ENCODE assay signal across 24 cellular contexts in the genomic region with DNA sequence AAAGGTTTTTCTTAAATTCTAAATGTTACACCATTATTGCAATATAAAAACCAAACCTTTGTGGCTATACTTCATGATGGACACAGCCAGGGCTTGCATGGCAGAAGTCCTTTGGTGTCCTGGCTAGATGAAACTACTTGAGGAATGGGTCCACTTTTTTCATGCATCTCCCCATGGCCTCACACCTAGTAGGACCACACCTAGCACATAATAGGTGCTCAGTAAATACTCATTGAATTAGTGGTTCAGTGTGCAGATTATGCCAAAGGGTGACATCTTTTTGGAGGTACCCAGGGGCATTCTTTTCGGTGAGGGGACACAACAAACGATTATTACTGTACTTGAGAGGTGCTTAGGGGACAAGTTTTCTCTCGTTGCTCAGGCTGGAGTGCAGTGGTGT. TPM values are rescaled to one million over a fixed set of nuclear protein-coding genes. Genes with fewer than 3 reads are reported as not detected.
"Had no signal": no experiment of that assay in that cellular context is flagged by ENCODE, and none has a peak within 500 bp of the region (broad histone marks: within the 10 kb centered on the region; RNA-seq: fewer than 3 reads in every experiment).

No MANE protein-coding gene starts in this region.

- DNase-seq: islet precursor cell; left ventricle myocardium inferior; mesendoderm; naive B cell; natural killer cell; nephron progenitor cell; ovary; small intestine; spleen; stimulated activated CD4-positive, alpha-beta T cell treated with anti-CD3 and anti-CD28 coated beads, Interleukin-4, amount 100 ng/mL, for 24 hours; stimulated activated naive CD4-positive, alpha-beta T cell treated with Interleukin-2 at 50 U/mL for 16 hours; stimulated activated naive CD8-positive, alpha-beta T cell treated with anti-CD3 and anti-CD28 coated beads, Interleukin-15, amount 100 ng/mL, for 72 hours; substantia nigra; uterus had no signal

- H2AFZ ChIP-seq: hepatocyte had no signal

- H3K27me3 Mint-ChIP-seq: stimulated activated naive CD8-positive, alpha-beta T cell treated with anti-CD3 and anti-CD28 coated beads, Interleukin-15, amount 100 ng/mL, for 72 hours had no signal

- H3K4me1 ChIP-seq: neural progenitor cell, uterus had no signal

- H3K9me3 ChIP-seq: left ventricle myocardium inferior, ovary, right atrium auricular region, spleen, tibial nerve, uterus had no signal

- H3K9ac ChIP-seq: neural progenitor cell had no signal

- H3K9me3 Mint-ChIP-seq: mesothelial cell of epicardium; naive B cell; natural killer cell; nephron progenitor cell; neural progenitor cell; stimulated activated effector memory CD8-positive, alpha-beta T cell treated with anti-CD3 and anti-CD28 coated beads, Interleukin-12 subunit alpha, Interleukin-12 subunit beta, amount 100 ng/mL, for 72 hours; stimulated activated naive CD8-positive, alpha-beta T cell treated with anti-CD3 and anti-CD28 coated beads, Interleukin-15, amount 100 ng/mL, for 72 hours; type B pancreatic cell had no signal

- H3K36me3 ChIP-seq: left ventricle myocardium inferior, neural progenitor cell, ovary, right atrium auricular region, spleen, tibial nerve, uterus had no signal

- H3K4me3 Mint-ChIP-seq: mesothelial cell of epicardium; naive B cell; natural killer cell; nephron progenitor cell; neural progenitor cell; stimulated activated effector memory CD8-positive, alpha-beta T cell treated with anti-CD3 and anti-CD28 coated beads, Interleukin-12 subunit alpha, Interleukin-12 subunit beta, amount 100 ng/mL, for 72 hours; stimulated activated naive CD8-positive, alpha-beta T cell treated with anti-CD3 and anti-CD28 coated beads, Interleukin-15, amount 100 ng/mL, for 72 hours; type B pancreatic cell had no signal

- H3K4me3 ChIP-seq: hepatocyte, left ventricle myocardium inferior, lung, neural progenitor cell, ovary, right atrium auricular region, spleen, tibial nerve, uterus had no signal

- H3K4me1 Mint-ChIP-seq: mesothelial cell of epicardium, nephron progenitor cell, neural progenitor cell had no signal

- H3K36me3 Mint-ChIP-seq: mesothelial cell of epicardium, naive B cell, natural killer cell, neural progenitor cell, type B pancreatic cell had no signal

- H3K27me3 ChIP-seq: neural progenitor cell, ovary, right atrium auricular region, spleen, tibial nerve, uterus had no signal

- FAIRE-seq: small intestine had no signal

- H3K27ac ChIP-seq: hepatocyte, left ventricle myocardium inferior, neural progenitor cell, ovary, tibial nerve, uterus had no signal

- H3K79me2 ChIP-seq: hepatocyte had no signal

- H3K27ac Mint-ChIP-seq: mesothelial cell of epicardium, naive B cell, natural killer cell, nephron progenitor cell, neural progenitor cell, progenitor cell of endocrine pancreas, type B pancreatic cell had no signal

- ATAC-seq: natural killer cell; sciatic nerve; stimulated activated effector memory CD8-positive, alpha-beta T cell treated with anti-CD3 and anti-CD28 coated beads, Interleukin-12 subunit alpha, Interleukin-12 subunit beta, amount 100 ng/mL, for 72 hours; stimulated activated naive CD8-positive, alpha-beta T cell treated with anti-CD3 and anti-CD28 coated beads, Interleukin-15, amount 100 ng/mL, for 72 hours had no signal

- H3K4me2 ChIP-seq: hepatocyte, neural progenitor cell had no signal

RNA-seq across cellular contexts. Expression of a gene that starts 20.7 kb away (rescaled TPM):
- total RNA-seq: mesothelial cell of epicardium, progenitor cell of endocrine pancreas had no signal
